In genomic region chr1:146376708-146377496, GRCh38 we compare ENCODE assay signal across 8 cellular contexts.
DNase-seq lines count a peak whose midpoint lies in the region; ATAC-seq and TF ChIP-seq lines count a peak whose summit lies in the region.
"Not testable (repeated sequence)": the region's sequence is repeated elsewhere in the genome, so short reads cannot be mapped to it uniquely, and the experiment has no call there.

No MANE protein-coding gene starts in this region.

- peak overlapping the region; percentile 31 to 43 for H3K4me3 ChIP-seq in vagina

- ATAC-seq in GM18498 (IDR thresholded peaks at IDR 0.05; ENCODE audit: unreplicated experiment) (peak; percentile 95), HG02884 (IDR thresholded peaks at IDR 0.05; ENCODE audit: unreplicated experiment) (peak; percentile 91), left ventricle myocardium superior (peak; percentile 92)

- TF ChIP-seq POLR2A in vagina (IDR thresholded peaks at IDR 0.05): peak in 1 of 2 donors; percentile 94

- TF ChIP-seq CTCF in vagina (IDR thresholded peaks at IDR 0.05): not testable (repeated sequence)

- H3K27me3 ChIP-seq in vagina: not testable (repeated sequence)

- DNase-seq in NCI-H146 treated with DMSO at 0.1 percent for 48 hours (lab: John Stamatoyannopoulos, UW; ENCODE audit: unreplicated experiment) (peak; percentile 88), T-helper 1 cell (peak; percentile 15 to 97 (median 61)), amygdala (lab: John Stamatoyannopoulos, UW) (peak in 49 of 56 donors; percentile 32 to 89 (median 75)), left ventricle myocardium superior (peak; percentile 68), pulmonary artery endothelial cell (ENCODE audit: low read depth, low spot score) (peak; percentile 77), vagina (ENCODE audit: extremely low spot score in 2 of 2) (peak in 1 of 2 donors; percentile 93)

- not testable (repeated sequence) for H3K36me3 ChIP-seq in vagina

- not testable (repeated sequence) for H3K4me1 ChIP-seq in vagina

- peak overlapping the region; percentile 98 for H3K27ac ChIP-seq in vagina

- not testable (repeated sequence) for H3K9me3 ChIP-seq in vagina

- intact Hi-C loops in left ventricle myocardium superior (cut with micrococcal nuclease); vagina (cut with DNase I): not testable (repeated sequence)
